Comparison of ENCODE assay signal across 26 cellular contexts in genomic region chr6:42642794-42643193, GRCh38.
"Had no signal": no experiment of that assay in that cellular context is flagged by ENCODE, and none has a peak within 500 bp of the region (broad histone marks: within the 10 kb centered on the region; RNA-seq: fewer than 3 reads in every experiment).

No MANE protein-coding gene starts in this region.

- H3K4me3 Mint-ChIP-seq: activated CD8-positive, alpha-beta memory T cell treated with anti-CD3 and anti-CD28 coated beads, Interleukin-2, amount 10 ng/mL, durations not matched to agents 7 days and 5 days; activated naive CD4-positive, alpha-beta T cell treated with anti-CD3 and anti-CD28 coated beads, Interleukin-2, amount 10 ng/mL, durations not matched to agents 7 days and 5 days; brain; effector memory CD8-positive, alpha-beta T cell; natural killer cell had no signal

- H3K36me3 ChIP-seq: ovary had no signal

- H3K9me3 Mint-ChIP-seq: activated naive CD4-positive, alpha-beta T cell treated with anti-CD3 and anti-CD28 coated beads, Interleukin-2, amount 10 ng/mL, durations not matched to agents 7 days and 5 days; brain; effector memory CD8-positive, alpha-beta T cell; natural killer cell had no signal

- H3K9me3 ChIP-seq: esophagus squamous epithelium, heart left ventricle, ovary, psoas muscle, right atrium auricular region, spleen, stomach, suprapubic skin, tibial nerve had no signal

- H3K4me1 Mint-ChIP-seq: activated naive CD4-positive, alpha-beta T cell treated with anti-CD3 and anti-CD28 coated beads, Interleukin-2, amount 10 ng/mL, durations not matched to agents 7 days and 5 days; brain had no signal

- H3K27ac ChIP-seq: dorsolateral prefrontal cortex, esophagus squamous epithelium, heart left ventricle, ovary, psoas muscle, right atrium auricular region, spleen, stomach, suprapubic skin, tibial nerve had no signal

- H3K4me3 ChIP-seq: dorsolateral prefrontal cortex, esophagus squamous epithelium, heart left ventricle, ovary, psoas muscle, right atrium auricular region, spleen, stomach, suprapubic skin, tibial nerve had no signal

- DNase-seq: activated CD4-positive, alpha-beta T cell treated with anti-CD3 and anti-CD28 coated beads for 4 hours; activated CD4-positive, alpha-beta T cell treated with anti-CD3 and anti-CD28 coated beads, Interleukin-2, amount 50 U/mL, for 48 hours; activated CD4-positive, CD25-positive, alpha-beta regulatory T cell; activated CD8-positive, alpha-beta memory T cell treated with anti-CD3 and anti-CD28 coated beads, Interleukin-2, amount 10 ng/mL, durations not matched to agents 7 days and 5 days; activated effector memory CD4-positive, alpha-beta T cell treated with anti-CD3 and anti-CD28 coated beads, Interleukin-2, amount 50 U/mL, for 16 hours; activated naive CD4-positive, alpha-beta T cell treated with anti-CD3 and anti-CD28 coated beads, Interleukin-2, amount 10 ng/mL, durations not matched to agents 7 days and 5 days; activated T-cell treated with anti-CD3 and anti-CD28 coated beads for 4 hours; aorta; dorsolateral prefrontal cortex; effector memory CD8-positive, alpha-beta T cell; esophagus squamous epithelium; heart left ventricle; kidney; mammary epithelial cell; natural killer cell; ovary; psoas muscle; spleen; stimulated activated CD4-positive, alpha-beta T cell treated with anti-CD3 and anti-CD28 coated beads, Interleukin-4, amount 100 ng/mL, for 1 hour; stomach; T1000 had no signal

- H3K27me3 ChIP-seq: dorsolateral prefrontal cortex, esophagus squamous epithelium, heart left ventricle, ovary, right atrium auricular region, spleen, stomach, suprapubic skin, tibial nerve had no signal

- H3K4me1 ChIP-seq: esophagus squamous epithelium, psoas muscle, right atrium auricular region, spleen, suprapubic skin, tibial nerve had no signal

- H3K27me3 Mint-ChIP-seq: activated CD8-positive, alpha-beta memory T cell treated with anti-CD3 and anti-CD28 coated beads, Interleukin-2, amount 10 ng/mL, durations not matched to agents 7 days and 5 days; activated naive CD4-positive, alpha-beta T cell treated with anti-CD3 and anti-CD28 coated beads, Interleukin-2, amount 10 ng/mL, durations not matched to agents 7 days and 5 days; brain; effector memory CD8-positive, alpha-beta T cell had no signal

- ATAC-seq: activated CD8-positive, alpha-beta memory T cell treated with anti-CD3 and anti-CD28 coated beads, Interleukin-2, amount 10 ng/mL, durations not matched to agents 7 days and 5 days; effector memory CD8-positive, alpha-beta T cell; left lobe of liver; natural killer cell; psoas muscle had no signal

- H3K27ac Mint-ChIP-seq: activated CD8-positive, alpha-beta memory T cell treated with anti-CD3 and anti-CD28 coated beads, Interleukin-2, amount 10 ng/mL, durations not matched to agents 7 days and 5 days; activated naive CD4-positive, alpha-beta T cell treated with anti-CD3 and anti-CD28 coated beads, Interleukin-2, amount 10 ng/mL, durations not matched to agents 7 days and 5 days had no signal
